Comparison of ENCODE assay signal across 8 cellular contexts in genomic region chr16:75494696-75495601, GRCh38. TPM values are rescaled to one million over a fixed set of nuclear protein-coding genes. Genes with fewer than 3 reads are reported as not detected.
DNase-seq lines count a peak whose midpoint lies in the region; ATAC-seq and TF ChIP-seq lines count a peak whose summit lies in the region.

Gene CHST6, minus strand, starts transcription at chr16:75495441. Its CDS starts 15,613 bp downstream, at chr16:75479828.

- no peaks in the 10 kb centered on the region for H3K36me3 Mint-ChIP-seq in T-helper 1 cell treated with Interleukin-12 subunit alpha and Interleukin-12 subunit beta and Interleukin-4 antibody, amounts not matched to agents 30 μg/mL and 1 μg/mL, for 36 hours (ENCODE audit: low read depth)
- H3K36me3 Mint-ChIP-seq in natural killer cell = no peaks in the 10 kb centered on the region

- H3K27me3 ChIP-seq in esophagus squamous epithelium (peaks cover 0 to 22% (median 0%) of the 10 kb centered on the region in 4 donors), WERI-Rb-1 (ENCODE audit: insufficient read depth, low read depth, severe bottlenecking) (no peaks in the 10 kb centered on the region)

- H3K4me3 ChIP-seq in esophagus squamous epithelium (peak within 1 kb of the TSS; percentile 19 to 64 (median 42)), WERI-Rb-1 (ENCODE audit: low read depth, low read length) (no peak within 1 kb of the TSS)

- intact Hi-C loops in esophagus squamous epithelium (cut with DNase I) (no loop called here), natural killer cell (cut with micrococcal nuclease) (no loop called here)

- TF ChIP-seq CTCF in esophagus squamous epithelium (IDR thresholded peaks at IDR 0.05) = no peak
- TF ChIP-seq CTCF in natural killer cell (IDR thresholded peaks at IDR 0.05) = no peak
- TF ChIP-seq CTCF in WERI-Rb-1 (IDR thresholded peaks at IDR 0.05; ENCODE audit: low read depth, low read length) = no peak

- peak; percentile 48 for ATAC-seq in HG02763 (IDR thresholded peaks at IDR 0.05; ENCODE audit: unreplicated experiment)
- ATAC-seq in natural killer cell = peak; percentile 53 to 86 (median 64)

- DNase-seq in T-helper 1 cell (no peak), esophagus squamous epithelium (lab: John Stamatoyannopoulos, UW) (no peak), natural killer cell (no peak), NCI-H2171 treated with DMSO at 0.1 percent for 48 hours (lab: John Stamatoyannopoulos, UW) (no peak), WERI-Rb-1 (no peak)
- DNase-seq in activated CD4-positive, alpha-beta T cell treated with anti-CD3 and anti-CD28 coated beads, Interleukin-2, amount 50 U/mL, for 48 hours = peak; percentile 19 to 27

- H3K9me3 ChIP-seq in esophagus squamous epithelium = no peaks in the 10 kb centered on the region
- no peaks in the 10 kb centered on the region for H3K9me3 ChIP-seq in WERI-Rb-1 (ENCODE audit: severe bottlenecking)

- no peak within 1 kb of the TSS for H3K27ac Mint-ChIP-seq in T-helper 1 cell treated with Interleukin-12 subunit alpha and Interleukin-12 subunit beta and Interleukin-4 antibody, amounts not matched to agents 30 μg/mL and 1 μg/mL, for 36 hours
- H3K27ac Mint-ChIP-seq in natural killer cell = no peak within 1 kb of the TSS

- H3K27me3 Mint-ChIP-seq in T-helper 1 cell treated with Interleukin-12 subunit alpha and Interleukin-12 subunit beta and Interleukin-4 antibody, amounts not matched to agents 30 μg/mL and 1 μg/mL, for 36 hours (ENCODE audit: low read depth) = peaks cover 37% of the 10 kb centered on the region
- peaks cover 9 to 11% of the 10 kb centered on the region in 2 donors for H3K27me3 Mint-ChIP-seq in natural killer cell (ENCODE audit: low read depth in 2 of 2)

- H3K4me3 Mint-ChIP-seq in T-helper 1 cell treated with Interleukin-12 subunit alpha and Interleukin-12 subunit beta and Interleukin-4 antibody, amounts not matched to agents 30 μg/mL and 1 μg/mL, for 36 hours = peak within 1 kb of the TSS; percentile 10
- no peak within 1 kb of the TSS for H3K4me3 Mint-ChIP-seq in natural killer cell

- peaks cover 2% of the 10 kb centered on the region for H3K4me1 Mint-ChIP-seq in T-helper 1 cell treated with Interleukin-12 subunit alpha and Interleukin-12 subunit beta and Interleukin-4 antibody, amounts not matched to agents 30 μg/mL and 1 μg/mL, for 36 hours (ENCODE audit: low read depth)
- H3K4me1 Mint-ChIP-seq in natural killer cell = peaks cover 8% of the 10 kb centered on the region in 2 donors

- H3K9me3 Mint-ChIP-seq in T-helper 1 cell treated with Interleukin-12 subunit alpha and Interleukin-12 subunit beta and Interleukin-4 antibody, amounts not matched to agents 30 μg/mL and 1 μg/mL, for 36 hours = no peaks in the 10 kb centered on the region
- H3K9me3 Mint-ChIP-seq in natural killer cell = no peaks in the 10 kb centered on the region

- 0 to 8% methylated on average over 2 to 4 of the region's 66 CpGs for WGBS in esophagus squamous epithelium, 2 donors

- TF ChIP-seq POLR2A in esophagus squamous epithelium (IDR thresholded peaks at IDR 0.05) = no peak

- peak within 1 kb of the TSS in 1 of 4 donors; percentile 28 for H3K27ac ChIP-seq in esophagus squamous epithelium
- H3K27ac ChIP-seq in WERI-Rb-1 = no peak within 1 kb of the TSS

- H3K4me1 ChIP-seq in esophagus squamous epithelium = peaks cover 9 to 17% (median 13%) of the 10 kb centered on the region in 3 donors

- H3K36me3 ChIP-seq in esophagus squamous epithelium (no peaks in the 10 kb centered on the region), WERI-Rb-1 (no peaks in the 10 kb centered on the region)

RNA-seq across cellular contexts. Expression of gene CHST6, which starts in this region (rescaled TPM):
- total RNA-seq in esophagus squamous epithelium (1 to 10 TPM in 3 of 4 donors, under 1 TPM in 1; 0.97 to 6.9 (median 4.2) TPM), natural killer cell (not detected)

Comparison
In these comparisons a context has a peak if more than half of its experiments do, and no peak if none do; other contexts are left out.
1. Peak in ATAC-seq in natural killer cell; RNA of the gene not detected or under 1 TPM.
2. DNase-seq: peak in activated CD4-positive, alpha-beta T cell treated with anti-CD3 and anti-CD28 coated beads, Interleukin-2, amount 50 U/mL, for 48 hours (2 of 2); none in T-helper 1 cell (0 of 5), esophagus squamous epithelium (single experiment), natural killer cell (single experiment), NCI-H2171 treated with DMSO at 0.1 percent for 48 hours (single experiment) and WERI-Rb-1 (single experiment).